In the genomic region with DNA sequence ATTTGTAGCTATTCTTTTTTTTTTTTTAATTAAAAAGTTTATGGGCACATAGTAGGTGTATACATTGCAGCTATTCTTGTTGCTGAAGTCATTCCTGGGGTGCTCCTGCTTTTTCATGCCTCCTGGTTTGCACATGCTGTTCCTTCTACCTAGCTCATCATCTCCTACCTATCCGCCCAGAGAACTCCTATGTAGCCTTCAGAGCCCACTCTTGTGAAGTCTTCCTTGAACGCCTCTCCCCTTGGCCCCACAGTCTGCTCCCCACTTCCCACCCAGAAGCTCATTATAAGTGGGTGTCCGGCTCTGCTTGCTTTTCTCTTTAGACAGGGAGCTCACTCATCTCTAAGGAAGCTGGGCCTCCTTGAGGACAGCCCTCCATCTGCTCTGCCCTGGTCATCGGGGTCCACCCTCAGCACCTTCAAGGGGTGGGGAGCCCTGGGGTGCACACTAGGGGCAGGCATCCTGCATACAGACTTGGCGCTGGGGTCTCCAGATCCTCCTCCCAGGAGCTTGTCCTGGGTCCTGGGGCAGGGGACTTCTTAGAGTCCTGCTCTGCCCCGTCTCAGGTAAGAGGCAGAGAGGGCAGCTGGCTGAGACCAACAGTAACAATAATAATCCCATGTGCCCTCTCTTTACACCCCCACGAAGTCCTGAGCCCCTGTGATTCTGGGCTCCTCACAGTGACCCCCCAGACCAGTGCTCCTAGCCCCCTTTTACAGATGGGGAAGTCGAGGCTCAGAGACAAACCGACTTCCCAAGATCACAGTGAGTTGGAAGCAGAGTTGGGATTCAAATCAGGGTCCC, we compare ENCODE assay signal across 16 cellular contexts. TPM values are rescaled to one million over a fixed set of nuclear protein-coding genes. Genes with fewer than 3 reads are reported as not detected.
DNase-seq lines count a peak whose midpoint lies in the region; ATAC-seq and TF ChIP-seq lines count a peak whose summit lies in the region.
"Had no signal": no experiment of that assay in that cellular context is flagged by ENCODE, and none has a peak within 500 bp of the region (broad histone marks: within the 10 kb centered on the region; RNA-seq: fewer than 3 reads in every experiment).

No MANE protein-coding gene starts in this region.

- H3K9me3 Mint-ChIP-seq in activated naive CD8-positive, alpha-beta T cell treated with anti-CD3 and anti-CD28 coated beads, Interleukin-2, amount 10 ng/mL, durations not matched to agents 7 days and 5 days = no peaks in the 10 kb centered on the region
- H3K9me3 Mint-ChIP-seq in activated naive CD8-positive, alpha-beta T cell treated with anti-CD3 and anti-CD28 coated beads for 36 hours = no peaks in the 10 kb centered on the region
- H3K9me3 Mint-ChIP-seq in brain = no peaks in the 10 kb centered on the region
- no peaks in the 10 kb centered on the region for H3K9me3 Mint-ChIP-seq in nephron

- H3K27ac ChIP-seq in aorta (ENCODE audit: low read depth in 1 of 2, low read length in 2 of 2) = no peak overlapping the region
- H3K27ac ChIP-seq: KMS-11, PC-9, SJCRH30 had no signal

- H3K4me3 Mint-ChIP-seq in activated naive CD8-positive, alpha-beta T cell treated with anti-CD3 and anti-CD28 coated beads, Interleukin-2, amount 10 ng/mL, durations not matched to agents 7 days and 5 days = no peak overlapping the region
- H3K4me3 Mint-ChIP-seq in activated naive CD8-positive, alpha-beta T cell treated with anti-CD3 and anti-CD28 coated beads for 36 hours = no peak overlapping the region
- no peak overlapping the region for H3K4me3 Mint-ChIP-seq in brain
- H3K4me3 Mint-ChIP-seq in nephron = peak overlapping the region in 2 of 3 experiments; percentile 20 to 35

- peaks cover 20% of the 10 kb centered on the region for H3K27me3 Mint-ChIP-seq in activated naive CD8-positive, alpha-beta T cell treated with anti-CD3 and anti-CD28 coated beads, Interleukin-2, amount 10 ng/mL, durations not matched to agents 7 days and 5 days
- peaks cover 4% of the 10 kb centered on the region for H3K27me3 Mint-ChIP-seq in activated naive CD8-positive, alpha-beta T cell treated with anti-CD3 and anti-CD28 coated beads for 36 hours
- H3K27me3 Mint-ChIP-seq in brain = peaks cover 3% of the 10 kb centered on the region
- H3K27me3 Mint-ChIP-seq in nephron (ENCODE audit: low read depth) = no peaks in the 10 kb centered on the region

- no peaks in the 10 kb centered on the region for H3K4me1 ChIP-seq in aorta (ENCODE audit: control insufficient read depth in 1 of 2, insufficient read depth in 2 of 2, low read length in 2 of 2)

- no peaks in the 10 kb centered on the region for H3K36me3 ChIP-seq in aorta (ENCODE audit: control insufficient read depth in 1 of 2, insufficient read depth in 2 of 2, low read length in 1 of 2)
- H3K36me3 ChIP-seq: SJCRH30 had no signal

- no peak overlapping the region for H3K4me3 ChIP-seq in aorta (ENCODE audit: low read length in 2 of 2)
- H3K4me3 ChIP-seq: PC-9, SJCRH30 had no signal

- no peaks in the 10 kb centered on the region for H3K36me3 Mint-ChIP-seq in activated naive CD8-positive, alpha-beta T cell treated with anti-CD3 and anti-CD28 coated beads, Interleukin-2, amount 10 ng/mL, durations not matched to agents 7 days and 5 days
- no peaks in the 10 kb centered on the region for H3K36me3 Mint-ChIP-seq in activated naive CD8-positive, alpha-beta T cell treated with anti-CD3 and anti-CD28 coated beads for 36 hours
- H3K36me3 Mint-ChIP-seq in brain (peaks cover 6% of the 10 kb centered on the region), nephron (ENCODE audit: low read depth) (no peaks in the 10 kb centered on the region)

- no peak for ATAC-seq in activated naive CD8-positive, alpha-beta T cell treated with anti-CD3 and anti-CD28 coated beads, Interleukin-2, amount 10 ng/mL, durations not matched to agents 7 days and 5 days (ENCODE audit: low read depth)
- ATAC-seq in aorta (ENCODE audit: low FRiP score) = no peak
- no peak for ATAC-seq in HG03025 (IDR thresholded peaks at IDR 0.05; ENCODE audit: low FRiP score, unreplicated experiment)

- WGBS in aorta, 2 donors = 90 to 91% methylated on average over 9 of the region's 9 CpGs

- DNase-seq in activated naive CD8-positive, alpha-beta T cell treated with anti-CD3 and anti-CD28 coated beads, Interleukin-2, amount 10 ng/mL, durations not matched to agents 7 days and 5 days = no peak
- DNase-seq in activated naive CD8-positive, alpha-beta T cell treated with anti-CD3 and anti-CD28 coated beads for 36 hours = no peak
- DNase-seq in aorta = peak; percentile 17 to 69
- DNase-seq in erythroblast (lab: John Stamatoyannopoulos, UW) = no peak
- DNase-seq in C1 segment of cervical spinal cord (lab: John Stamatoyannopoulos, UW) = no peak
- DNase-seq: GOT3, NCI-H187 treated with DMSO at 0.1 percent for 48 hours, NCI-H226, NCI-H526, PC-9 had no signal

- H3K27me3 ChIP-seq in aorta (ENCODE audit: control insufficient read depth in 1 of 2, insufficient read depth in 2 of 2, low read length in 1 of 2) = no peaks in the 10 kb centered on the region
- H3K27me3 ChIP-seq: SJCRH30 had no signal

- POLR2A ChIA-PET in activated naive CD8-positive, alpha-beta T cell treated with anti-CD3 and anti-CD28 coated beads, Interleukin-2, amount 10 ng/mL, durations not matched to agents 7 days and 5 days (lab: Charles Lee) = interaction anchor here (1.6 kb wide), 1 partner anchor 12 kb away, joined by 11 read pairs; a partner anchor contains a TSS

- H3K4me1 Mint-ChIP-seq in activated naive CD8-positive, alpha-beta T cell treated with anti-CD3 and anti-CD28 coated beads, Interleukin-2, amount 10 ng/mL, durations not matched to agents 7 days and 5 days = peaks cover 24% of the 10 kb centered on the region
- peaks cover 22% of the 10 kb centered on the region for H3K4me1 Mint-ChIP-seq in activated naive CD8-positive, alpha-beta T cell treated with anti-CD3 and anti-CD28 coated beads for 36 hours
- H3K4me1 Mint-ChIP-seq in brain (peaks cover 43% of the 10 kb centered on the region), nephron (peaks cover 42% of the 10 kb centered on the region)

- no peak for TF ChIP-seq CTCF in brain (conservative IDR thresholded peaks at IDR 0.05)
- no peak for TF ChIP-seq CTCF in nephron (IDR thresholded peaks at IDR 0.05; ENCODE audit: unreplicated experiment in 3 of 3)

- no peak for TF ChIP-seq POLR2A in erythroblast (IDR thresholded peaks at IDR 0.05; ENCODE audit: low read length)

- peak overlapping the region; percentile 11 for H3K27ac Mint-ChIP-seq in activated naive CD8-positive, alpha-beta T cell treated with anti-CD3 and anti-CD28 coated beads, Interleukin-2, amount 10 ng/mL, durations not matched to agents 7 days and 5 days
- H3K27ac Mint-ChIP-seq in activated naive CD8-positive, alpha-beta T cell treated with anti-CD3 and anti-CD28 coated beads for 36 hours = no peak overlapping the region
- peak overlapping the region; percentile 28 to 72 (median 52) for H3K27ac Mint-ChIP-seq in brain
- H3K27ac Mint-ChIP-seq in nephron = peak overlapping the region; percentile 67 to 69 (median 68)

- intact Hi-C loops in aorta (cut with DNase I) = loop anchor here (5.0 to 10.0 kb wide), 4 partner anchors 36 to 299 kb away; a partner anchor contains a TSS

- H3K9me3 ChIP-seq in aorta (ENCODE audit: control insufficient read depth, low read length) = no peaks in the 10 kb centered on the region
- H3K9me3 ChIP-seq: SJCRH30 had no signal

RNA-seq across cellular contexts. Expression of a gene that starts 3.5 kb away (rescaled TPM):
- total RNA-seq in activated naive CD8-positive, alpha-beta T cell treated with anti-CD3 and anti-CD28 coated beads, Interleukin-2, amount 10 ng/mL, durations not matched to agents 7 days and 5 days = 1 to 10 TPM; 1.6 to 2.1 TPM
- 1 to 10 TPM; 4.7 to 7.3 TPM for total RNA-seq in activated naive CD8-positive, alpha-beta T cell treated with anti-CD3 and anti-CD28 coated beads for 36 hours
- polyA plus RNA-seq in brain (ENCODE audit: insufficient read depth, low read depth, low replicate concordance) (46.8 TPM), aorta (10 to 100 TPM in 1 of 2 donors, 1 to 10 TPM in 1; 9.5 to 16.5 TPM)
- total RNA-seq in aorta = 1 to 10 TPM; 7.3 to 8.9 TPM

RNA-seq across cellular contexts. Expression of a gene that starts 12.3 kb away (rescaled TPM):
- total RNA-seq in activated naive CD8-positive, alpha-beta T cell treated with anti-CD3 and anti-CD28 coated beads, Interleukin-2, amount 10 ng/mL, durations not matched to agents 7 days and 5 days = 10 to 100 TPM; 26.8 to 27.4 TPM
- total RNA-seq in activated naive CD8-positive, alpha-beta T cell treated with anti-CD3 and anti-CD28 coated beads for 36 hours = 10 to 100 TPM; 14.0 to 16.0 TPM
- 38.3 TPM for polyA plus RNA-seq in brain (ENCODE audit: insufficient read depth, low read depth, low replicate concordance)
- total RNA-seq in aorta = 10 to 100 TPM; 33.5 to 34.1 TPM
- 10 to 100 TPM in 1 of 2 donors, 1 to 10 TPM in 1; 5.4 to 25.6 TPM for polyA plus RNA-seq in aorta

RNA-seq across cellular contexts. Expression of a gene that starts 21.0 kb away (rescaled TPM):
- not detected for total RNA-seq in activated naive CD8-positive, alpha-beta T cell treated with anti-CD3 and anti-CD28 coated beads, Interleukin-2, amount 10 ng/mL, durations not matched to agents 7 days and 5 days
- total RNA-seq in activated naive CD8-positive, alpha-beta T cell treated with anti-CD3 and anti-CD28 coated beads for 36 hours = under 1 TPM; 0.14 to 0.41 TPM
- 30.0 TPM for polyA plus RNA-seq in brain (ENCODE audit: insufficient read depth, low read depth, low replicate concordance)
- 100 to 1,000 TPM; 271 to 564 TPM for total RNA-seq in aorta
- 100 to 1,000 TPM; 324 to 793 TPM for polyA plus RNA-seq in aorta
- total RNA-seq: M059J, PC-9 had no signal

RNA-seq across cellular contexts. Expression of a gene that starts 45.0 kb away (rescaled TPM):
- total RNA-seq in activated naive CD8-positive, alpha-beta T cell treated with anti-CD3 and anti-CD28 coated beads, Interleukin-2, amount 10 ng/mL, durations not matched to agents 7 days and 5 days = 1 to 10 TPM; 1.2 to 1.8 TPM
- under 1 TPM in 1 of 2 experiments, not detected in 1; 0.10 TPM for total RNA-seq in activated naive CD8-positive, alpha-beta T cell treated with anti-CD3 and anti-CD28 coated beads for 36 hours
- polyA plus RNA-seq in brain (ENCODE audit: insufficient read depth, low read depth, low replicate concordance) (14.3 TPM), aorta (1 to 10 TPM; 5.1 to 7.5 TPM)
- 1 to 10 TPM; 5.4 to 9.9 TPM for total RNA-seq in aorta

Comparison
In these comparisons a context has a peak if more than half of its experiments do, and no peak if none do; other contexts are left out.
1. DNase-seq: peak in aorta (2 of 2); none in activated naive CD8-positive, alpha-beta T cell treated with anti-CD3 and anti-CD28 coated beads, Interleukin-2, amount 10 ng/mL, durations not matched to agents 7 days and 5 days (single experiment), activated naive CD8-positive, alpha-beta T cell treated with anti-CD3 and anti-CD28 coated beads for 36 hours (single experiment), erythroblast (0 of 2) and C1 segment of cervical spinal cord (0 of 14).
2. H3K4me3 Mint-ChIP-seq: peak in nephron (2 of 3); none in activated naive CD8-positive, alpha-beta T cell treated with anti-CD3 and anti-CD28 coated beads, Interleukin-2, amount 10 ng/mL, durations not matched to agents 7 days and 5 days (single experiment), activated naive CD8-positive, alpha-beta T cell treated with anti-CD3 and anti-CD28 coated beads for 36 hours (single experiment) and brain (0 of 5).
3. RNA of a gene that starts 21.0 kb away (total RNA-seq): 271 to 564 TPM in aorta; 0.14 to 0.41 TPM in activated naive CD8-positive, alpha-beta T cell treated with anti-CD3 and anti-CD28 coated beads for 36 hours and not detected in activated naive CD8-positive, alpha-beta T cell treated with anti-CD3 and anti-CD28 coated beads, Interleukin-2, amount 10 ng/mL, durations not matched to agents 7 days and 5 days; every median in the first group is over 100 times any median in the second.